29 cellular contexts compared by ENCODE assay signal in the genomic region with DNA sequence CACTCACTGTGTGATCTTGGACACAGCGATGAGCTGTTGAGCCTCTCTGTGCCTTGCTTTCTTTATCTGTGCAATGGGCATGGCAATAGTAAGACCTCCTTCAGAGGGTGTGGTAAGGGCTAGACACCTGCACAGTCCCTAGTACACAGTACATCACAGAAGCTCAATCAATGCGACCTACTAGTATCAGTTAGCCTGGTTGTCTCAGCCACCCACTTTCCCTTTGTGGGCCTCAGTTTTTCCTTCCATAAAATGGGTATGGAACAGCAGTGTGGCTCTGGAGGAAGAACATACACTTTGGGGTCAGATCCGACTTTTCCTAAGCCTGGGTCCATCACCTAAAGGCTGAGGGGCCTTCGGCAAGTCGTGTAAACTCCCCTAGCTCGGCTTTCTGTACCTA. TPM values are rescaled to one million over a fixed set of nuclear protein-coding genes. Genes with fewer than 3 reads are reported as not detected.
"Had no signal": no experiment of that assay in that cellular context is flagged by ENCODE, and none has a peak within 500 bp of the region (broad histone marks: within the 10 kb centered on the region; RNA-seq: fewer than 3 reads in every experiment).

No MANE protein-coding gene starts in this region.

- H3K36me3 Mint-ChIP-seq: mesothelial cell of epicardium; naive B cell; natural killer cell treated with Interleukin-12 subunit alpha and Interleukin-12 subunit beta and Interleukin-15 and Interleukin-18, amount 100 ng/mL, for 72 hours; stimulated activated effector memory CD8-positive, alpha-beta T cell treated with anti-CD3 and anti-CD28 coated beads, Interleukin-12 subunit alpha, Interleukin-12 subunit beta, amount 100 ng/mL, for 72 hours had no signal

- H3K9me3 Mint-ChIP-seq: mesothelial cell of epicardium; natural killer cell treated with Interleukin-12 subunit alpha and Interleukin-12 subunit beta and Interleukin-15 and Interleukin-18, amount 100 ng/mL, for 72 hours; neural crest cell; stimulated activated effector memory CD8-positive, alpha-beta T cell treated with anti-CD3 and anti-CD28 coated beads, Interleukin-12 subunit alpha, Interleukin-12 subunit beta, amount 100 ng/mL, for 72 hours had no signal

- H3K4me3 ChIP-seq: coronary artery, esophagus muscularis mucosa, gastroesophageal sphincter, heart left ventricle, hepatocyte, left lung, mucosa of descending colon, sigmoid colon, stomach, thyroid gland, upper lobe of left lung had no signal

- DNase-seq: dermis blood vessel endothelial cell; effector memory CD4-positive, alpha-beta T cell; foreskin keratinocyte; left cardiac atrium; left lung; mesenchymal stem cell; mucosa of descending colon; naive B cell; sigmoid colon; stimulated activated CD4-positive, alpha-beta T cell treated with anti-CD3 and anti-CD28 coated beads, Interleukin-2, amount 100 ng/mL, for 24 hours; stimulated activated CD4-positive, alpha-beta T cell treated with anti-CD3 and anti-CD28 coated beads, Interleukin-4, amount 100 ng/mL, for 24 hours; stimulated activated naive CD4-positive, alpha-beta T cell treated with Interleukin-2 at 50 U/mL for 16 hours; stomach; thyroid gland; upper lobe of left lung had no signal

- H3K9me3 ChIP-seq: esophagus muscularis mucosa, gastroesophageal sphincter, heart left ventricle, left lung, mucosa of descending colon, neutrophil, sigmoid colon, stomach, thyroid gland, upper lobe of left lung had no signal

- ATAC-seq: foreskin keratinocyte; left lung; mucosa of descending colon; natural killer cell treated with Interleukin-12 subunit alpha and Interleukin-12 subunit beta and Interleukin-15 and Interleukin-18, amount 100 ng/mL, for 72 hours; stimulated activated effector memory CD8-positive, alpha-beta T cell treated with anti-CD3 and anti-CD28 coated beads, Interleukin-12 subunit alpha, Interleukin-12 subunit beta, amount 100 ng/mL, for 72 hours had no signal

- H3K27ac ChIP-seq: foreskin keratinocyte, hepatocyte, left lung, neutrophil, parathyroid adenoma, thyroid gland, upper lobe of left lung had no signal

- H3K79me2 ChIP-seq: hepatocyte, parathyroid adenoma had no signal

- H3K36me3 ChIP-seq: esophagus muscularis mucosa, gastroesophageal sphincter, heart left ventricle, left lung, neutrophil, sigmoid colon, stomach, thyroid gland, upper lobe of left lung had no signal

- FAIRE-seq: endothelial cell of umbilical vein, islet of Langerhans, urothelium cell line had no signal

- H2AFZ ChIP-seq: hepatocyte, parathyroid adenoma had no signal

- H3K9ac ChIP-seq: parathyroid adenoma had no signal

- H3K4me2 ChIP-seq: hepatocyte had no signal

- H3K4me1 Mint-ChIP-seq: stimulated activated effector memory CD8-positive, alpha-beta T cell treated with anti-CD3 and anti-CD28 coated beads, Interleukin-12 subunit alpha, Interleukin-12 subunit beta, amount 100 ng/mL, for 72 hours had no signal

- H3K27me3 ChIP-seq: heart left ventricle, neutrophil, sigmoid colon, thyroid gland had no signal

- H3K4me1 ChIP-seq: foreskin keratinocyte, parathyroid adenoma had no signal

- H3K27ac Mint-ChIP-seq: natural killer cell treated with Interleukin-12 subunit alpha and Interleukin-12 subunit beta and Interleukin-15 and Interleukin-18, amount 100 ng/mL, for 72 hours; stimulated activated effector memory CD8-positive, alpha-beta T cell treated with anti-CD3 and anti-CD28 coated beads, Interleukin-12 subunit alpha, Interleukin-12 subunit beta, amount 100 ng/mL, for 72 hours had no signal

- H3K4me3 Mint-ChIP-seq: mesothelial cell of epicardium; naive B cell; natural killer cell treated with Interleukin-12 subunit alpha and Interleukin-12 subunit beta and Interleukin-15 and Interleukin-18, amount 100 ng/mL, for 72 hours; neural crest cell; stimulated activated effector memory CD8-positive, alpha-beta T cell treated with anti-CD3 and anti-CD28 coated beads, Interleukin-12 subunit alpha, Interleukin-12 subunit beta, amount 100 ng/mL, for 72 hours had no signal

RNA-seq across cellular contexts. Expression of gene HTRA3, which starts 3.5 kb away (rescaled TPM):
- total RNA-seq: foreskin keratinocyte; natural killer cell treated with Interleukin-12 subunit alpha and Interleukin-12 subunit beta and Interleukin-15 and Interleukin-18, amount 100 ng/mL, for 72 hours had no signal
- polyA plus RNA-seq: foreskin keratinocyte had no signal
